In genomic region chr6:151263035-151263434, GRCh38 we compare ENCODE assay signal across 20 cellular contexts.
"Had no signal": no experiment of that assay in that cellular context is flagged by ENCODE, and none has a peak within 500 bp of the region (broad histone marks: within the 10 kb centered on the region; RNA-seq: fewer than 3 reads in every experiment).

No MANE protein-coding gene starts in this region.

- H3K9ac ChIP-seq: SK-N-SH had no signal

- DNase-seq: KG1, MG63, NCI-H1092, NCI-H1436, NCI-H187, NCI-H2029, NCI-H2081 treated with DMSO at 0.1 percent for 48 hours, NCI-H2171, NCI-H226, NCI-H446, NCI-H510A, NCI-H524 treated with DMSO at 0.1 percent for 48 hours, NCI-H69, NCI-H774, Right ventricle myocardium superior, RPMI8226, SIG-M5, SK-N-SH, SW 1271 had no signal

- H3K4me2 ChIP-seq: SK-N-SH had no signal

- FAIRE-seq: RCC 7860 had no signal

- H3K9me3 ChIP-seq: MG63, SK-N-SH had no signal

- H3K4me3 ChIP-seq: MG63 had no signal

- H3K36me3 ChIP-seq: MG63 had no signal

- H3K27me3 ChIP-seq: MG63 had no signal
